24 cellular contexts compared by ENCODE assay signal in genomic region chr20:44342240-44342639, GRCh38. TPM values are rescaled to one million over a fixed set of nuclear protein-coding genes. Genes with fewer than 3 reads are reported as not detected.
A peak's percentile ranks its signal among the peaks of the same experiment; 100 is the strongest.
DNase-seq lines count a peak whose midpoint lies in the region; ATAC-seq, FAIRE-seq and TF ChIP-seq lines count a peak whose summit lies in the region.
"Had no signal": no experiment of that assay in that cellular context is flagged by ENCODE, and none has a peak within 500 bp of the region (broad histone marks: within the 10 kb centered on the region; RNA-seq: fewer than 3 reads in every experiment).

No MANE protein-coding gene starts in this region.

- 43 to 45% methylated on average over 6 to 7 of the region's 7 CpGs for WGBS in gastroesophageal sphincter (ENCODE audit: low coverage in 1 of 2), 2 donors

- H3K4me3 Mint-ChIP-seq in neural crest cell, result no peak overlapping the region
- no peak overlapping the region for H3K4me3 Mint-ChIP-seq in activated T-helper 1 cell treated with anti-CD3 and anti-CD28 coated beads, Interleukin-12 subunit alpha, Interleukin-12 subunit beta, Interleukin-2, Interleukin-4 antibody, amounts not matched to agents 30 ng/mL and 10 ng/mL and 1 ng/mL, durations not matched to agents 14 hours and 24 hours and 36 hours
- H3K4me3 Mint-ChIP-seq: activated CD4-positive, alpha-beta T cell treated with anti-CD3 and anti-CD28 coated beads, Interleukin-2, amount 10 ng/mL, durations not matched to agents 24 days and 14 days had no signal

- no peaks in the 10 kb centered on the region for H3K27me3 Mint-ChIP-seq in neural crest cell (ENCODE audit: low read depth)
- peaks cover 2% of the 10 kb centered on the region for H3K27me3 Mint-ChIP-seq in activated T-helper 1 cell treated with anti-CD3 and anti-CD28 coated beads, Interleukin-12 subunit alpha, Interleukin-12 subunit beta, Interleukin-2, Interleukin-4 antibody, amounts not matched to agents 30 ng/mL and 10 ng/mL and 1 ng/mL, durations not matched to agents 14 hours and 24 hours and 36 hours (ENCODE audit: insufficient read depth)
- H3K27me3 Mint-ChIP-seq: activated CD4-positive, alpha-beta T cell treated with anti-CD3 and anti-CD28 coated beads, Interleukin-2, amount 10 ng/mL, durations not matched to agents 24 days and 14 days had no signal

- TF ChIP-seq CTCF in fibroblast of mammary gland (conservative IDR thresholded peaks at IDR 0.05; ENCODE audit: control insufficient read depth, insufficient read depth, low read depth, low read length) (no peak), neural crest cell (conservative IDR thresholded peaks at IDR 0.05) (no peak), gastroesophageal sphincter (IDR thresholded peaks at IDR 0.05) (no peak)

- TF ChIP-seq EP300 in gastroesophageal sphincter (IDR thresholded peaks at IDR 0.05), result no peak

- no peaks in the 10 kb centered on the region for H3K36me3 Mint-ChIP-seq in neural crest cell (ENCODE audit: low read depth)
- no peaks in the 10 kb centered on the region for H3K36me3 Mint-ChIP-seq in activated T-helper 1 cell treated with anti-CD3 and anti-CD28 coated beads, Interleukin-12 subunit alpha, Interleukin-12 subunit beta, Interleukin-2, Interleukin-4 antibody, amounts not matched to agents 30 ng/mL and 10 ng/mL and 1 ng/mL, durations not matched to agents 14 hours and 24 hours and 36 hours (ENCODE audit: low read depth)

- DNase-seq in Daoy (ENCODE audit: low read depth), result peak; percentile 25
- no peak for DNase-seq in HTR-8/SVneo (ENCODE audit: insufficient read length, low spot score)
- peak; percentile 9 for DNase-seq in fibroblast of mammary gland (ENCODE audit: low read depth)
- no peak for DNase-seq in neural crest cell (ENCODE audit: low read depth, low spot score)
- no peak for DNase-seq in activated T-helper 1 cell treated with anti-CD3 and anti-CD28 coated beads, Interleukin-12 subunit alpha, Interleukin-12 subunit beta, Interleukin-2, Interleukin-4 antibody, amounts not matched to agents 30 ng/mL and 10 ng/mL and 1 ng/mL, durations not matched to agents 14 hours and 24 hours and 36 hours (ENCODE audit: low spot score)
- no peak for DNase-seq in NCI-H2107 treated with DMSO at 0.1 percent for 48 hours (lab: John Stamatoyannopoulos, UW; ENCODE audit: unreplicated experiment)
- DNase-seq: activated CD4-positive, alpha-beta T cell treated with anti-CD3 and anti-CD28 coated beads, Interleukin-2, amount 10 ng/mL, durations not matched to agents 24 days and 14 days; activated CD8-positive, alpha-beta memory T cell treated with anti-CD3 and anti-CD28 coated beads, Interleukin-2, amount 50 U/mL, for 4 hours; activated gamma-delta T cell; AML-193; COR-L47; left colon; NCI-H1694; NCI-H2227 treated with DMSO at 0.1 percent for 48 hours; posterior cingulate gyrus; stimulated activated CD4-positive, alpha-beta T cell treated with anti-CD3 and anti-CD28 coated beads, Interleukin-4, amount 100 ng/mL, for 1 hour had no signal

- TF ChIP-seq POLR2A in gastroesophageal sphincter (IDR thresholded peaks at IDR 0.05), result no peak

- no peaks in the 10 kb centered on the region for H3K9me3 Mint-ChIP-seq in neural crest cell
- H3K9me3 Mint-ChIP-seq in activated T-helper 1 cell treated with anti-CD3 and anti-CD28 coated beads, Interleukin-12 subunit alpha, Interleukin-12 subunit beta, Interleukin-2, Interleukin-4 antibody, amounts not matched to agents 30 ng/mL and 10 ng/mL and 1 ng/mL, durations not matched to agents 14 hours and 24 hours and 36 hours, result no peaks in the 10 kb centered on the region
- H3K9me3 Mint-ChIP-seq: activated CD4-positive, alpha-beta T cell treated with anti-CD3 and anti-CD28 coated beads, Interleukin-2, amount 10 ng/mL, durations not matched to agents 24 days and 14 days had no signal

- no peak overlapping the region for H3K27ac ChIP-seq in gastroesophageal sphincter
- H3K27ac ChIP-seq: ascending aorta, skin epidermis, suprapubic skin had no signal

- no peak overlapping the region for H3K4me3 ChIP-seq in fibroblast of mammary gland (ENCODE audit: control insufficient read depth, low read depth, low read length)
- H3K4me3 ChIP-seq in gastroesophageal sphincter, result no peak overlapping the region
- H3K4me3 ChIP-seq: ascending aorta, skin epidermis, suprapubic skin had no signal

- peaks cover 25% of the 10 kb centered on the region for H3K27me3 ChIP-seq in gastroesophageal sphincter
- H3K27me3 ChIP-seq: ascending aorta had no signal

- no peaks in the 10 kb centered on the region for H3K9me3 ChIP-seq in gastroesophageal sphincter
- H3K9me3 ChIP-seq: ascending aorta, suprapubic skin had no signal

- no peaks in the 10 kb centered on the region for H3K36me3 ChIP-seq in gastroesophageal sphincter
- H3K36me3 ChIP-seq: ascending aorta, suprapubic skin had no signal

- intact Hi-C loops in activated T-helper 1 cell treated with anti-CD3 and anti-CD28 coated beads, Interleukin-12 subunit alpha, Interleukin-12 subunit beta, Interleukin-2, Interleukin-4 antibody, amounts not matched to agents 30 ng/mL and 10 ng/mL and 1 ng/mL, durations not matched to agents 14 hours and 24 hours and 36 hours (cut with micrococcal nuclease), result no loop called here

- ATAC-seq in gastroesophageal sphincter (no peak), GM18870 (IDR thresholded peaks at IDR 0.05; ENCODE audit: unreplicated experiment) (no peak)
- ATAC-seq: left colon had no signal

- peak; percentile 81 for FAIRE-seq in HTR-8/SVneo (lab: Jason Lieb, UNC)
- FAIRE-seq: RCC 7860 had no signal

- H3K4me1 ChIP-seq in gastroesophageal sphincter, result no peaks in the 10 kb centered on the region
- H3K4me1 ChIP-seq: ascending aorta, suprapubic skin had no signal

- H3K4me1 Mint-ChIP-seq in neural crest cell, result peaks cover 10% of the 10 kb centered on the region
- no peaks in the 10 kb centered on the region for H3K4me1 Mint-ChIP-seq in activated T-helper 1 cell treated with anti-CD3 and anti-CD28 coated beads, Interleukin-12 subunit alpha, Interleukin-12 subunit beta, Interleukin-2, Interleukin-4 antibody, amounts not matched to agents 30 ng/mL and 10 ng/mL and 1 ng/mL, durations not matched to agents 14 hours and 24 hours and 36 hours (ENCODE audit: low read depth)
- H3K4me1 Mint-ChIP-seq: activated CD4-positive, alpha-beta T cell treated with anti-CD3 and anti-CD28 coated beads, Interleukin-2, amount 10 ng/mL, durations not matched to agents 24 days and 14 days had no signal

- H3K27ac Mint-ChIP-seq in neural crest cell (ENCODE audit: unreplicated experiment), result peak overlapping the region; percentile 92
- no peak overlapping the region for H3K27ac Mint-ChIP-seq in activated T-helper 1 cell treated with anti-CD3 and anti-CD28 coated beads, Interleukin-12 subunit alpha, Interleukin-12 subunit beta, Interleukin-2, Interleukin-4 antibody, amounts not matched to agents 30 ng/mL and 10 ng/mL and 1 ng/mL, durations not matched to agents 14 hours and 24 hours and 36 hours
- H3K27ac Mint-ChIP-seq: activated CD4-positive, alpha-beta T cell treated with anti-CD3 and anti-CD28 coated beads, Interleukin-2, amount 10 ng/mL, durations not matched to agents 24 days and 14 days had no signal

RNA-seq across cellular contexts. Expression of gene R3HDML, which starts 5.4 kb away (rescaled TPM):
- not detected in 2 replicates for total RNA-seq in Daoy (2014; rRNA removed; shearing (Covaris generic))
- total RNA-seq in neural crest cell, result not detected in 2 replicates
- total RNA-seq in gastroesophageal sphincter, result not detected
- total RNA-seq in activated T-helper 1 cell treated with anti-CD3 and anti-CD28 coated beads, Interleukin-12 subunit alpha, Interleukin-12 subunit beta, Interleukin-2, Interleukin-4 antibody, amounts not matched to agents 30 ng/mL and 10 ng/mL and 1 ng/mL, durations not matched to agents 14 hours and 24 hours and 36 hours, result not detected in 2 replicates
- total RNA-seq: activated CD4-positive, alpha-beta T cell treated with anti-CD3 and anti-CD28 coated beads, Interleukin-2, amount 10 ng/mL, durations not matched to agents 24 days and 14 days; ascending aorta; G401; HT-29; left colon; suprapubic skin had no signal

RNA-seq across cellular contexts. Expression of gene HNF4A, which starts 13.3 kb away (rescaled TPM):
- total RNA-seq in Daoy (2014; rRNA removed; shearing (Covaris generic)), result not detected in 2 replicates
- not detected in 2 replicates for total RNA-seq in neural crest cell
- not detected for total RNA-seq in gastroesophageal sphincter
- total RNA-seq in activated T-helper 1 cell treated with anti-CD3 and anti-CD28 coated beads, Interleukin-12 subunit alpha, Interleukin-12 subunit beta, Interleukin-2, Interleukin-4 antibody, amounts not matched to agents 30 ng/mL and 10 ng/mL and 1 ng/mL, durations not matched to agents 14 hours and 24 hours and 36 hours, result not detected in 2 replicates
- total RNA-seq: activated CD4-positive, alpha-beta T cell treated with anti-CD3 and anti-CD28 coated beads, Interleukin-2, amount 10 ng/mL, durations not matched to agents 24 days and 14 days; ascending aorta; suprapubic skin had no signal

RNA-seq across cellular contexts. Expression of gene FITM2, which starts 31.2 kb away (rescaled TPM):
- total RNA-seq in Daoy (2014; rRNA removed; shearing (Covaris generic)), result 6.6 and 7.4 TPM in 2 replicates
- total RNA-seq in neural crest cell (6.2 and 6.4 TPM in 2 replicates), gastroesophageal sphincter (10 to 100 TPM in 2 of 4 donors, 1 to 10 TPM in 2; 8.0 to 12.1 (median 9.6) TPM)
- 2.2 TPM in 2 replicates for total RNA-seq in activated T-helper 1 cell treated with anti-CD3 and anti-CD28 coated beads, Interleukin-12 subunit alpha, Interleukin-12 subunit beta, Interleukin-2, Interleukin-4 antibody, amounts not matched to agents 30 ng/mL and 10 ng/mL and 1 ng/mL, durations not matched to agents 14 hours and 24 hours and 36 hours

Comparison
In these comparisons a context has a peak if more than half of its experiments do, and no peak if none do; other contexts are left out.
1. DNase-seq: peak in Daoy (single experiment) and fibroblast of mammary gland (single experiment); none in HTR-8/SVneo (single experiment), neural crest cell (single experiment), activated T-helper 1 cell treated with anti-CD3 and anti-CD28 coated beads, Interleukin-12 subunit alpha, Interleukin-12 subunit beta, Interleukin-2, Interleukin-4 antibody, amounts not matched to agents 30 ng/mL and 10 ng/mL and 1 ng/mL, durations not matched to agents 14 hours and 24 hours and 36 hours (single experiment) and NCI-H2107 treated with DMSO at 0.1 percent for 48 hours (single experiment).